ENCODE assay signal across 8 cellular contexts in genomic region chr6:2244261-2245102, GRCh38. TPM values are rescaled to one million over a fixed set of nuclear protein-coding genes. Genes with fewer than 3 reads are reported as not detected.
DNase-seq lines count a peak whose midpoint lies in the region; ATAC-seq, FAIRE-seq and TF ChIP-seq lines count a peak whose summit lies in the region.

No MANE protein-coding gene starts in this region.

- H2AFZ ChIP-seq in GM12878 (ENCODE audit: control insufficient read depth, low read depth, low read length), result peak overlapping the region; percentile 90

- RAD21 ChIA-PET in GM12878 (lab: Charles Lee; ENCODE audit: unreplicated experiment), result interaction anchor here (0.7 kb wide), 1 partner anchor 9 kb away, joined by 4 read pairs; no protein-coding TSS in a partner anchor

- H3K4me1 ChIP-seq in GM12878 (ENCODE audit: control insufficient read depth, insufficient read depth, low read length) (peaks cover 9% of the 10 kb centered on the region), liver (ENCODE audit: control insufficient read depth in 4 of 4, insufficient read depth in 4 of 4, low read length in 3 of 4) (peaks cover 0 to 14% (median 4%) of the 10 kb centered on the region in 4 donors), upper lobe of left lung (peaks cover 9 to 18% (median 13%) of the 10 kb centered on the region in 4 donors)

- H3K27ac ChIP-seq in KOPT-K1 (ENCODE audit: low read depth, low read length, poor library complexity, severe bottlenecking), result peak overlapping the region; percentile 81
- peak overlapping the region; percentile 47; the same call in 1 of the 2 replicates for H3K27ac ChIP-seq in GM12878 (ENCODE audit: control insufficient read depth, insufficient read depth)
- peak overlapping the region; percentile 78 to 92 for H3K27ac ChIP-seq in liver (ENCODE audit: low read depth in 1 of 2, low read length in 2 of 2)
- peak overlapping the region in 3 of 4 donors; percentile 93 to 95 (median 95) for H3K27ac ChIP-seq in upper lobe of left lung

- intact Hi-C loops in GM12878 (cut with micrococcal nuclease; ENCODE audit: unreplicated experiment), result no loop called here

- DNase-seq in NCI-H1436 (lab: John Stamatoyannopoulos, UW), result peak; percentile 3
- no peak for DNase-seq in NCI-H1436 treated with DMSO at 0.1 percent for 48 hours (lab: John Stamatoyannopoulos, UW)
- DNase-seq in GM12878 (ENCODE audit: low read depth, low spot score), result no peak
- no peak for DNase-seq in upper lobe of left lung
- no peak for DNase-seq in Ammon's horn (ENCODE audit: low spot score)
- DNase-seq in NCI-H2227 (lab: John Stamatoyannopoulos, UW; ENCODE audit: unreplicated experiment), result no peak

- H3K36me3 ChIP-seq in KOPT-K1 (ENCODE audit: insufficient read depth, low read length) (no peaks in the 10 kb centered on the region), GM12878 (ENCODE audit: control insufficient read depth in 2 of 2, insufficient read depth in 2 of 2, low read length in 1 of 2) (no peaks in the 10 kb centered on the region), liver (ENCODE audit: control insufficient read depth in 4 of 4, insufficient read depth in 3 of 4, low read depth in 1 of 4, low read length in 3 of 4) (peaks cover 0 to 5% (median 0%) of the 10 kb centered on the region in 4 donors), upper lobe of left lung (peaks cover 0 to 3% (median 0%) of the 10 kb centered on the region in 4 donors)

- no peak for TF ChIP-seq POLR2A in GM12878 (IDR thresholded peaks at IDR 0.05; ENCODE audit: low read depth, low read length)
- no peak for TF ChIP-seq POLR2A in upper lobe of left lung (IDR thresholded peaks at IDR 0.05)

- 30% methylated on average over 32 of the region's 32 CpGs for whole genome bisulfite sequencing in GM12878 (ENCODE audit: insufficient coverage, insufficient replicate concordance, low lambda C conversion rate, missing lambda C conversion rate)
- WGBS in liver, result 27% methylated on average over 32 of the region's 32 CpGs
- 30 to 40% methylated on average over 23 to 31 of the region's 32 CpGs for WGBS in upper lobe of left lung, 2 donors

- TSS peak; percentile 67 for BruUV-seq in GM12878 (replicated peaks; lab: Mats Ljungman, UMichigan)

- no peaks in the 10 kb centered on the region for H4K20me1 ChIP-seq in GM12878 (ENCODE audit: control insufficient read depth, insufficient read depth)

- SMC1A ChIA-PET in GM12878 (lab: Charles Lee; ENCODE audit: uncharacterized antibody, unreplicated experiment), result no interaction called here

- in situ Hi-C loops in GM12878 (cut with MboI), result no loop called here

- TF ChIP-seq CTCF in GM12878 (IDR thresholded peaks at IDR 0.05 in 2 of 3, conservative IDR thresholded peaks at IDR 0.05 in 1 of 3; ENCODE audit: control insufficient read depth in 2 of 3, extremely low read depth in 1 of 3, insufficient read depth in 1 of 3, low read depth in 3 of 3, low read length in 3 of 3), result no peak
- no peak for TF ChIP-seq CTCF in liver (IDR thresholded peaks at IDR 0.05; ENCODE audit: low read depth, low read length, missing input control)
- no peak for TF ChIP-seq CTCF in upper lobe of left lung (IDR thresholded peaks at IDR 0.05)

- H3K4me2 ChIP-seq in GM12878 (ENCODE audit: control insufficient read depth, insufficient read depth), result peak overlapping the region; percentile 81

- CTCF ChIA-PET in GM12878 (lab: Yijun Ruan, JAX), result no interaction called here

- peak overlapping the region; percentile 85 for H3K4me3 ChIP-seq in GM12878
- peak overlapping the region; percentile 77 to 94 (median 86) for H3K4me3 ChIP-seq in liver (ENCODE audit: low read depth in 1 of 3, low read length in 3 of 3)
- peak overlapping the region; percentile 84 to 99 (median 94) for H3K4me3 ChIP-seq in upper lobe of left lung

- POLR2A ChIA-PET in GM12878 (lab: Charles Lee), result interaction anchor here (1.0 kb wide), 1 partner anchor 9 kb away, joined by 3 read pairs; no protein-coding TSS in a partner anchor

- H3K79me2 ChIP-seq in GM12878 (ENCODE audit: control insufficient read depth, insufficient read depth, low read length), result peaks cover 29% of the 10 kb centered on the region

- H3K9ac ChIP-seq in GM12878 (ENCODE audit: control insufficient read depth, insufficient read depth, low read length) (peak overlapping the region; percentile 68), liver (ENCODE audit: low read depth in 1 of 2, low read length in 2 of 2) (peak overlapping the region; percentile 41 to 73)

- H3K9me3 ChIP-seq in KOPT-K1 (ENCODE audit: insufficient read depth, low read length, poor library complexity, severe bottlenecking) (no peaks in the 10 kb centered on the region), GM12878 (replicated peaks; ENCODE audit: control insufficient read depth, insufficient read depth, low read length) (no peaks in the 10 kb centered on the region), liver (ENCODE audit: control insufficient read depth in 4 of 4, low read length in 3 of 4) (no peaks in the 10 kb centered on the region), upper lobe of left lung (no peaks in the 10 kb centered on the region)

- TF ChIP-seq RAD21 in GM12878 (IDR thresholded peaks at IDR 0.05; ENCODE audit: insufficient read depth, low read depth, low read length), result no peak
- TF ChIP-seq RAD21 in liver (IDR thresholded peaks at IDR 0.05), result no peak

- ATAC-seq in GM12878 (peak; percentile 26; the same call in 2 of the 3 replicates), upper lobe of left lung (ENCODE audit: low FRiP score in 2 of 2) (peak in 1 of 2 donors; percentile 6)

- TF ChIP-seq EP300 in GM12878 (IDR thresholded peaks at IDR 0.05; ENCODE audit: borderline replicate concordance in 1 of 2, control insufficient read depth in 1 of 2, low read depth in 2 of 2, low read length in 2 of 2) (no peak), upper lobe of left lung (IDR thresholded peaks at IDR 0.05) (no peak)

- FAIRE-seq in GM12878 (lab: Jason Lieb, UNC), result no peak

- H3K27me3 ChIP-seq in GM12878 (replicated peaks in 1 of 2; ENCODE audit: control insufficient read depth in 2 of 2, insufficient read depth in 2 of 2, low read length in 1 of 2) (no peaks in the 10 kb centered on the region), liver (ENCODE audit: control insufficient read depth in 4 of 4, insufficient read depth in 4 of 4, low read length in 3 of 4) (no peaks in the 10 kb centered on the region), upper lobe of left lung (no peaks in the 10 kb centered on the region)

TF ChIP-seq in GM12878, 131 proteins besides CTCF, POLR2A, EP300 and RAD21:
- peak; percentile 17; the same call in 1 of the 2 replicates for TF ChIP-seq EED (IDR thresholded peaks at IDR 0.05; ENCODE audit: low read depth)
- TF ChIP-seq STAT1 (conservative IDR thresholded peaks at IDR 0.05), result no peak
- 0 out of 2 replicates have a peak, but pooled peaks have one; percentile 23 for TF ChIP-seq MLLT1 (IDR thresholded peaks at IDR 0.05)
- no peak for TF ChIP-seq STAT3 (IDR thresholded peaks at IDR 0.05; ENCODE audit: low read depth, low read length)

TF ChIP-seq in liver, 16 proteins besides CTCF, POLR2A, EP300 and RAD21 (continues in another document):
- no peak for TF ChIP-seq GABPA (IDR thresholded peaks at IDR 0.05 in 1 of 2, conservative IDR thresholded peaks at IDR 0.05 in 1 of 2)
- TF ChIP-seq ZBTB33 (IDR thresholded peaks at IDR 0.05), result no peak
- TF ChIP-seq FOXA1 (IDR thresholded peaks at IDR 0.05), result no peak
- no peak for TF ChIP-seq FOXA2 (IDR thresholded peaks at IDR 0.05)
- TF ChIP-seq MAX (IDR thresholded peaks at IDR 0.05), result no peak
- no peak for TF ChIP-seq EGR1 (IDR thresholded peaks at IDR 0.05; ENCODE audit: low read depth in 2 of 2)
- no peak for TF ChIP-seq ATF3 (IDR thresholded peaks at IDR 0.05)
- TF ChIP-seq NR2F2 (IDR thresholded peaks at IDR 0.05), result no peak
- TF ChIP-seq JUND (IDR thresholded peaks at IDR 0.05), result no peak

RNA-seq across cellular contexts. Expression of gene GMDS, which starts 0.9 kb away (rescaled TPM):
- 44.3 and 59.2 TPM in 2 replicates for total RNA-seq in GM12878 (2013; cell fraction: nucleolus; rRNA removed)
- total RNA-seq in GM12878 (2014; rRNA removed) (14.4 and 17.7 TPM in 2 replicates), GM12878 (2014; rRNA removed; fragmentation: Illumina TruSeq; extraction: Trizol) (22.3 and 24.8 TPM in 2 replicates), GM12878 (2021) (37.7 and 40.6 TPM in 2 replicates), liver (10 to 100 TPM in 1 of 2 donors, 1 to 10 TPM in 1; 3.5 to 15.6 TPM), upper lobe of left lung (10 to 100 TPM in 5 of 6 donors, 1 to 10 TPM in 1; 7.6 to 17.8 (median 14.1) TPM)
- polyA plus RNA-seq in GM12878 (2011; ENCODE audit: low read depth), result 15.2 TPM
- polyA plus RNA-seq in GM12878 (2011; rRNA removed) (31.7 and 48.6 TPM in 2 replicates), GM12878 (2014; fragmentation: Illumina TruSeq; extraction: Trizol) (53.8 and 110 TPM in 2 replicates), GM12878 (2014; fragmentation: Nextera tagmentation; extraction: Ambion mirVana) (1 to 10 TPM in 1 of 2 experiments, under 1 TPM in 1; 0.61 to 1.9 TPM), GM12878 (2014; rRNA removed) (29.6 and 33.0 TPM in 2 replicates), GM12878 (2016; fragmentation: Nextera tagmentation; extraction: Ambion mirVana) (10 to 100 TPM; 28.3 to 30.4 TPM), liver (10 to 100 TPM; 12.5 to 13.5 TPM)
- 17.4 and 20.4 TPM in 2 replicates for polyA plus RNA-seq in GM12878 (2011; cell fraction: cytosol; rRNA removed)
- 13.7 and 22.8 TPM in 2 replicates for polyA plus RNA-seq in GM12878 (2011; cell fraction: nucleus; rRNA removed)
- polyA plus RNA-seq in GM12878 (2012), result 22.2 and 27.5 TPM in 2 replicates
- polyA minus RNA-seq in GM12878 (2011; rRNA and poly(A)+ RNA removed), result 11.1 and 14.8 TPM in 2 replicates
- 6.7 and 7.2 TPM in 2 replicates for polyA minus RNA-seq in GM12878 (2011; cell fraction: cytosol; rRNA and poly(A)+ RNA removed)
- 20.9 and 39.4 TPM in 2 replicates for polyA minus RNA-seq in GM12878 (2011; cell fraction: nucleus; rRNA and poly(A)+ RNA removed)
